8 cellular contexts compared by ENCODE assay signal in the genomic region with DNA sequence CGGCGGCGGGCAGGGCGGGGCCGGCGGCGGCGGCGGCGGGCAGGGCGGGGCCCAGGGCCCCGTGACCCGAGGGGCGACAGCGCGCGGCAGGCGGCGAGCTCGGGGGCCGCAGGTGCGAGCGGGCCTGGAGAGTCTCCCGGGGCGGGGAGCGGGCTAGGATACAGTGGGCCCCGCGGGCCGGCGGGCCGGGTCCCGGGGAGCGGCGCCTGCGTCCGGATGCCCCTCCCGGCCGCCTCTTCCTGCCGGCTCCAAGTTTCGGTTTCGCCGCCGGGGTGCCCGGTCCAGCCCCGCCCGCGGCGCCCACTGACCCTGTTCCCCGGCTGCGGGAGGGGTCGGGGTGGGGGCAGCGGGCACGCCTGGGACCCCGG. TPM values are rescaled to one million over a fixed set of nuclear protein-coding genes. Genes with fewer than 3 reads are reported as not detected.
DNase-seq lines count a peak whose midpoint lies in the region; ATAC-seq and TF ChIP-seq lines count a peak whose summit lies in the region.

Gene RNF213, plus strand, starts transcription at position 62 of the 368 bp plus-strand sequence. CDS start 2,830 bp downstream, outside the sequence.

- peaks cover 16% of the 10 kb centered on the region for H3K4me1 ChIP-seq in ovary (ENCODE audit: insufficient read depth)

- TF ChIP-seq EP300 in ovary (IDR thresholded peaks at IDR 0.05) = no peak

- H3K4me3 ChIP-seq in GM06990 (replicated peaks; ENCODE audit: low read depth, low read length) = peak within 1 kb of the TSS; percentile 84
- peak within 1 kb of the TSS; percentile 65 for H3K4me3 ChIP-seq in ovary

- H3K36me3 Mint-ChIP-seq in activated naive CD8-positive, alpha-beta T cell = peaks cover 2% of the 10 kb centered on the region

- no peaks in the 10 kb centered on the region for H3K9me3 ChIP-seq in ovary

- TF ChIP-seq CTCF in GM06990 (IDR thresholded peaks at IDR 0.05; ENCODE audit: insufficient read depth, low read length, poor library complexity, severe bottlenecking) (no peak), ovary (IDR thresholded peaks at IDR 0.05) (no peak)

- H3K27ac ChIP-seq in ovary = peak within 1 kb of the TSS; percentile 96 to 98

- H3K27me3 ChIP-seq in GM06990 (replicated peaks; ENCODE audit: control insufficient read depth, insufficient read depth, low read length) = no peaks in the 10 kb centered on the region
- H3K27me3 ChIP-seq in ovary = no peaks in the 10 kb centered on the region

- H3K36me3 ChIP-seq in GM06990 (ENCODE audit: control insufficient read depth, insufficient read depth, low read length) (no peaks in the 10 kb centered on the region), ovary (no peaks in the 10 kb centered on the region)

- no peaks in the 10 kb centered on the region for H3K27me3 Mint-ChIP-seq in activated naive CD8-positive, alpha-beta T cell

- peak; percentile 42 for TF ChIP-seq POLR2A in ovary (IDR thresholded peaks at IDR 0.05)

- peaks cover 50% of the 10 kb centered on the region for H3K4me1 Mint-ChIP-seq in activated naive CD8-positive, alpha-beta T cell (ENCODE audit: low read depth)

- peak within 1 kb of the TSS; percentile 89 for H3K4me3 Mint-ChIP-seq in activated naive CD8-positive, alpha-beta T cell

- WGBS in ovary, 3 donors = 0 to 4% (median 1%) methylated on average over 1 to 43 of the region's 54 CpGs

- peak; percentile 33 for ATAC-seq in HG02759 (IDR thresholded peaks at IDR 0.05; ENCODE audit: unreplicated experiment)
- peak; percentile 48 for ATAC-seq in Right ventricle myocardium inferior
- no peak for ATAC-seq in GM21515 (IDR thresholded peaks at IDR 0.05; ENCODE audit: unreplicated experiment)

- peak; percentile 72 for DNase-seq in GM06990 (ENCODE audit: extremely low read depth, insufficient read length)
- DNase-seq in RPMI8226 = peak; percentile 71
- DNase-seq in Right ventricle myocardium inferior (ENCODE audit: missing footprints) = peak; percentile 88
- DNase-seq in ovary = peak; percentile 45 to 70 (median 62)
- no peak for DNase-seq in NCI-H187 treated with DMSO at 0.1 percent for 48 hours (lab: John Stamatoyannopoulos, UW)

- intact Hi-C loops in Right ventricle myocardium inferior (cut with DNase I) (loop anchor here (5.0 kb wide), 1 partner anchor 158 kb away; the partner anchor contains the start of gene GAA), ovary (cut with DNase I) (loop anchor here in 2 of 4 donors (2.0 to 10.0 kb wide), 2 partner anchors 40 to 94 kb away; partner anchors contain the start of genes SGSH (in 1 of the 2) and SLC26A11 (in 1 of the 2))

- peak within 1 kb of the TSS; percentile 87 for H3K27ac Mint-ChIP-seq in activated naive CD8-positive, alpha-beta T cell

- H3K9me3 Mint-ChIP-seq in activated naive CD8-positive, alpha-beta T cell (ENCODE audit: low read depth) = no peaks in the 10 kb centered on the region

RNA-seq across cellular contexts. Expression of gene RNF213, which starts in this region (rescaled TPM):
- total RNA-seq in Right ventricle myocardium inferior (28.6 TPM), ovary (10 to 100 TPM; 37.3 to 89.1 (median 50.8) TPM)
- 10 to 100 TPM; 21.5 to 78.1 TPM for polyA plus RNA-seq in ovary
